8 cellular contexts compared by ENCODE assay signal in the genomic region with DNA sequence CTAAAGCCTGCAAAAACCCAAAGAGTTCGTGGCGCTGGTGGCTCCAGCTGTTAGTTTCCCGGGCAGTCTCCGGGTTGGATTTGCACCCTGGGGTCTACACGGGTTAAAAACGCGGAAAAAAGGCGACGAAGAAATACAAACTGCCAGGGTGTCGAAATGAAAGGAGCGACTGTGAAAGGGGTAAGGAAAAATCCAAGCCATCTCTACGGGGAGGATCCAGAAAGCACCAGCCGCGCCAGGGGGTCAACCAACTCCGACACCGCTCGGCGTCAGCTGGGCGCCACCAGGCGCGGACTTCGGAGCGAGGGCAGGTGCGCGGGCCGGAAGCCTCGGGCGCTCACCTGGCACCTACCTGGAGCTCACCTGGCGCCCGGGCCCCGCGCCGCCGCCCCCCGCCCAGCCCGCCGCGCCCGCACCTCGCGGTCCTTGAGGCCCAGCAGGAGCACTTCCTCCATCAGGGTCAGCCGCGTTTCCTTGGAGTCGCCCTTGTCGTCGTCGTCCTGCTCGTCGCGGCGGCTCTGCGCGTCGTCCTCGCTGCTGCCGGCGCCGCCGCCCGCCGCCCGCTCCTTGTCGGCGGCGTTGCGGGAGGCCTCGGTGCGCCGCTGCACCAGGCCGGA. TPM values are rescaled to one million over a fixed set of nuclear protein-coding genes. Genes with fewer than 3 reads are reported as not detected.
DNase-seq lines count a peak whose midpoint lies in the region; ATAC-seq, FAIRE-seq and TF ChIP-seq lines count a peak whose summit lies in the region.

No MANE protein-coding gene starts in this region.

- H3K4me3 ChIP-seq in breast epithelium (peak overlapping the region; percentile 92 to 99 (median 95)), small intestine (ENCODE audit: low read depth in 1 of 2, low read length in 2 of 2) (peak overlapping the region; percentile 89 to 99)

- H3K36me3 ChIP-seq in breast epithelium = no peaks in the 10 kb centered on the region
- peaks cover 2 to 4% of the 10 kb centered on the region in 2 donors for H3K36me3 ChIP-seq in small intestine (ENCODE audit: control insufficient read depth in 2 of 2, insufficient read depth in 2 of 2, low read length in 2 of 2)

- peak; percentile 34 for DNase-seq in GM12892 (ENCODE audit: insufficient read length)
- DNase-seq in NCI-H1105 treated with DMSO at 0.1 percent for 48 hours (lab: John Stamatoyannopoulos, UW) = peak; percentile 71
- DNase-seq in T-helper 1 cell = peak; percentile 9 to 51 (median 29)
- DNase-seq in breast epithelium (ENCODE audit: low spot score in 2 of 2) = peak; percentile 52 to 68
- peak in 2 of 3 donors; percentile 18 to 25 for DNase-seq in immature natural killer cell
- peak; percentile 79 for DNase-seq in small intestine
- DNase-seq in GM03348 (ENCODE audit: low spot score) = no peak

- TF ChIP-seq POLR2A in GM12892 (IDR thresholded peaks at IDR 0.05; ENCODE audit: low read depth, low read length) (no peak), breast epithelium (IDR thresholded peaks at IDR 0.05) (no peak)

- WGBS in small intestine, 3 donors = 0 to 1% (median 0%) methylated on average over 34 to 70 of the region's 70 CpGs

- H3K27ac Mint-ChIP-seq in immature natural killer cell = peak overlapping the region; percentile 95 to 98 (median 96)

- H3K9me3 ChIP-seq in breast epithelium (no peaks in the 10 kb centered on the region), small intestine (ENCODE audit: control insufficient read depth, low read depth) (no peaks in the 10 kb centered on the region)

- peak; percentile 31 for ATAC-seq in HG02642 (IDR thresholded peaks at IDR 0.05; ENCODE audit: poor library complexity, unreplicated experiment)

- intact Hi-C loops in breast epithelium (cut with DNase I; ENCODE audit: low total_unique reads) = no loop called here

- FAIRE-seq in GM12892 (lab: Jason Lieb, UNC) = no peak
- FAIRE-seq in small intestine (lab: Jason Lieb, UNC) = no peak

- H3K4me1 ChIP-seq in breast epithelium = peaks cover 0 to 15% of the 10 kb centered on the region in 2 donors
- H3K4me1 ChIP-seq in small intestine (ENCODE audit: control insufficient read depth in 2 of 2, insufficient read depth in 1 of 2, low read depth in 1 of 2, low read length in 1 of 2) = peaks cover 0 to 6% of the 10 kb centered on the region in 2 donors

- H3K36me3 Mint-ChIP-seq in immature natural killer cell = peaks cover 13 to 21% (median 19%) of the 10 kb centered on the region in 3 donors

- H3K9me3 Mint-ChIP-seq in immature natural killer cell = no peaks in the 10 kb centered on the region

- peaks cover 3 to 17% (median 15%) of the 10 kb centered on the region in 3 donors for H3K27me3 Mint-ChIP-seq in immature natural killer cell (ENCODE audit: low read depth in 3 of 3)

- H3K27ac ChIP-seq in breast epithelium = peak overlapping the region; percentile 99 to 100
- peak overlapping the region; percentile 99 to 100 for H3K27ac ChIP-seq in small intestine (ENCODE audit: low read depth in 1 of 2, low read length in 1 of 2)

- TF ChIP-seq CTCF in breast epithelium (IDR thresholded peaks at IDR 0.05) = no peak

- H3K4me1 Mint-ChIP-seq in immature natural killer cell = peaks cover 45 to 52% of the 10 kb centered on the region in 2 donors

- H3K4me3 Mint-ChIP-seq in immature natural killer cell = peak overlapping the region; percentile 94 to 99 (median 98)

- H3K27me3 ChIP-seq in breast epithelium = no peaks in the 10 kb centered on the region
- no peaks in the 10 kb centered on the region for H3K27me3 ChIP-seq in small intestine (ENCODE audit: control insufficient read depth in 2 of 2, insufficient read depth in 2 of 2, low read length in 2 of 2)

RNA-seq across cellular contexts. Expression of a gene that starts 0.6 kb away (rescaled TPM):
- polyA plus RNA-seq in GM12892 (2012; ENCODE audit: missing spikeins) = 34.6 TPM
- 100 to 1,000 TPM in 1 of 3 donors, 10 to 100 TPM in 2; 83.2 to 100 (median 87.8) TPM for total RNA-seq in breast epithelium
- polyA plus RNA-seq in immature natural killer cell (100 to 1,000 TPM; 109 to 128 (median 125) TPM), small intestine (10 to 100 TPM; 53.0 to 76.7 (median 72.1) TPM)
